ENCODE assay signal across 1 cellular context in the genomic region with DNA sequence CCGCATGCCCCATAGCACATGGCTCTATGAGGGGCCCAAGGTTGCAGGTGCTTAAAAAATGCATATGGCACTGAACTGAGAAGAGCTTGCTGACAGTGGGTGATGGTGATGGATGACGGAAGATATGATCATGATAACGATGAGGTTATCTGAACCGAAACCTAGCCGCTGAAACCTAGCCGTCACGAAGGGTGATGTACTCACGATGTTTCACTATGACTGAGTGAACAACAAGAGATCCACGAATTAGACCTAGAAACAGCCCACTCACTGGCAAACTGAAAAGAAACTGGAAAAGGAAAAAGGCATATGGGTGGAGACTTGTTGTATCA.
TF ChIP-seq lines count a peak whose summit lies in the region.

No MANE protein-coding gene starts in this region.

TF ChIP-seq in GM12878, 131 proteins besides CTCF, POLR2A, EP300 and RAD21 (continued from another document):
- TF ChIP-seq MLLT1 (IDR thresholded peaks at IDR 0.05) = no peak
- no peak; the same call in 1 of the 2 replicates for TF ChIP-seq RCOR1 (conservative IDR thresholded peaks at IDR 0.05; ENCODE audit: low read depth, low read length)
- no peak for TF ChIP-seq MYC (IDR thresholded peaks at IDR 0.05; ENCODE audit: insufficient read depth, insufficient read length, insufficient replicate concordance, low read length, severe bottlenecking)
- TF ChIP-seq JUND (IDR thresholded peaks at IDR 0.05; ENCODE audit: low read depth, low read length) = no peak
- peak; percentile 45; the same call in 1 of the 2 replicates for TF ChIP-seq NBN (IDR thresholded peaks at IDR 0.05)
- peak; percentile 64 for TF ChIP-seq TCF7 (IDR thresholded peaks at IDR 0.05; ENCODE audit: borderline replicate concordance)
- TF ChIP-seq IKZF2 (IDR thresholded peaks at IDR 0.05) = peak; percentile 96 to 98
- peak; percentile 52; the same call in 1 of the 2 replicates for TF ChIP-seq ZNF217 (IDR thresholded peaks at IDR 0.05)
- no peak for TF ChIP-seq ZSCAN29 (IDR thresholded peaks at IDR 0.05)
- TF ChIP-seq CREB1 (IDR thresholded peaks at IDR 0.05; ENCODE audit: low read depth) = peak; percentile 98
- no peak for TF ChIP-seq SUZ12 (IDR thresholded peaks at IDR 0.05; ENCODE audit: unreplicated experiment)
- 0 out of 2 replicates have a peak, but pooled peaks have one; percentile 40 for TF ChIP-seq PML (IDR thresholded peaks at IDR 0.05; ENCODE audit: low read length)
- TF ChIP-seq YBX1 (IDR thresholded peaks at IDR 0.05) = no peak
- TF ChIP-seq RB1 (IDR thresholded peaks at IDR 0.05; ENCODE audit: borderline replicate concordance) = no peak
- no peak for TF ChIP-seq BCLAF1 (IDR thresholded peaks at IDR 0.05)
- no peak for TF ChIP-seq FOXK2 (IDR thresholded peaks at IDR 0.05)
- peak; percentile 76 for TF ChIP-seq BACH1 (IDR thresholded peaks at IDR 0.05; ENCODE audit: borderline replicate concordance)
